9 cellular contexts compared by ENCODE assay signal in the genomic region with DNA sequence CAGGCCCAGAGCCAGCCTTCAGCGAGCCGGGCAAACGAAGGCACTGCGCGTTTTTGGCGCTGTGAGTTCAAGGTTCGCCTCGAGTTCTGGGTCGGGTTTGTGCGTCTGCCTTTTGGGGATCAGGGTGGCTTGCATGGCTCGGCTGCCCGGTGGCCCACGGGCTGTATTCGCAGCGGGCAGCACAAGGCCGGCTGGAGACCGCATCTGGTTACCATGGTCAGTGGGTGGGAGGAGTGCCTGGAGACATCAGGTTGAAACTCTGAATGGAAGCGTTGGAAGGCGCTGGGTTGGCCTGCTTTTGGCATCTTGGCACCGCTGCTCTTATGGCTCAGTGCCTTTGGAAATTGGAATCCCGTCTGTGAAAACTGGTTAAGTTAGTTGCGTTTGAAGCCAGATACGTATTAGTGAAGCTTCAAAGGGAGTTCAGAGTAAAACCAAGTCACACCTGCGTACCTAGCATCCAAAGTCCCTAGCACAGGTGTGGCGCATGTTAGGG. TPM values are rescaled to one million over a fixed set of nuclear protein-coding genes. Genes with fewer than 3 reads are reported as not detected.
DNase-seq lines count a peak whose midpoint lies in the region; ATAC-seq and TF ChIP-seq lines count a peak whose summit lies in the region.
"Had no signal": no experiment of that assay in that cellular context is flagged by ENCODE, and none has a peak within 500 bp of the region (broad histone marks: within the 10 kb centered on the region; RNA-seq: fewer than 3 reads in every experiment).

No MANE protein-coding gene starts in this region.

- H3K27me3 Mint-ChIP-seq in activated CD4-positive, alpha-beta T cell treated with anti-CD3 and anti-CD28 coated beads, Interleukin-2, amount 10 ng/mL, durations not matched to agents 7 days and 5 days, result peaks cover 78% of the 10 kb centered on the region
- H3K27me3 Mint-ChIP-seq in activated naive CD8-positive, alpha-beta T cell, result peaks cover 19% of the 10 kb centered on the region

- ATAC-seq in HG02938 (IDR thresholded peaks at IDR 0.05; ENCODE audit: unreplicated experiment), result no peak
- ATAC-seq in GM18909 (IDR thresholded peaks at IDR 0.05; ENCODE audit: poor library complexity, unreplicated experiment), result no peak

- H3K36me3 Mint-ChIP-seq in activated CD4-positive, alpha-beta T cell treated with anti-CD3 and anti-CD28 coated beads, Interleukin-2, amount 10 ng/mL, durations not matched to agents 7 days and 5 days (ENCODE audit: low read depth), result peaks cover 6% of the 10 kb centered on the region
- H3K36me3 Mint-ChIP-seq in activated naive CD8-positive, alpha-beta T cell, result peaks cover 3% of the 10 kb centered on the region

- peaks cover 9% of the 10 kb centered on the region for H3K4me1 ChIP-seq in suprapubic skin

- no peaks in the 10 kb centered on the region for H3K9me3 ChIP-seq in suprapubic skin

- H3K4me1 Mint-ChIP-seq in activated CD4-positive, alpha-beta T cell treated with anti-CD3 and anti-CD28 coated beads, Interleukin-2, amount 10 ng/mL, durations not matched to agents 7 days and 5 days, result peaks cover 11% of the 10 kb centered on the region
- peaks cover 9% of the 10 kb centered on the region for H3K4me1 Mint-ChIP-seq in activated naive CD8-positive, alpha-beta T cell (ENCODE audit: low read depth)

- CTCF ChIA-PET in activated CD4-positive, alpha-beta T cell treated with anti-CD3 and anti-CD28 coated beads, Interleukin-2, amount 10 ng/mL, durations not matched to agents 7 days and 5 days (lab: Charles Lee), result interaction anchor here (1.0 to 1.2 kb wide), 2 partner anchors 10 to 214 kb away, joined by 3 to 4 read pairs; no protein-coding TSS in a partner anchor

- H3K4me3 ChIP-seq in kidney epithelial cell (ENCODE audit: low read depth, low read length) (peak overlapping the region; percentile 55), suprapubic skin (peak overlapping the region; percentile 44)

- H3K9me3 Mint-ChIP-seq in activated CD4-positive, alpha-beta T cell treated with anti-CD3 and anti-CD28 coated beads, Interleukin-2, amount 10 ng/mL, durations not matched to agents 7 days and 5 days, result no peaks in the 10 kb centered on the region
- no peaks in the 10 kb centered on the region for H3K9me3 Mint-ChIP-seq in activated naive CD8-positive, alpha-beta T cell (ENCODE audit: low read depth)

- no peak overlapping the region for H3K27ac ChIP-seq in suprapubic skin

- POLR2A ChIA-PET in activated CD4-positive, alpha-beta T cell treated with anti-CD3 and anti-CD28 coated beads, Interleukin-2, amount 10 ng/mL, durations not matched to agents 7 days and 5 days (lab: Charles Lee), result no interaction called here

- peak overlapping the region; percentile 62 for H3K4me3 Mint-ChIP-seq in activated CD4-positive, alpha-beta T cell treated with anti-CD3 and anti-CD28 coated beads, Interleukin-2, amount 10 ng/mL, durations not matched to agents 7 days and 5 days
- H3K4me3 Mint-ChIP-seq in activated naive CD8-positive, alpha-beta T cell, result peak overlapping the region; percentile 82

- TF ChIP-seq EP300 in suprapubic skin (IDR thresholded peaks at IDR 0.05), result no peak

- TF ChIP-seq CTCF in kidney epithelial cell (IDR thresholded peaks at IDR 0.05; ENCODE audit: insufficient read depth, low read length, poor library complexity, severe bottlenecking), result no peak
- no peak for TF ChIP-seq CTCF in suprapubic skin (IDR thresholded peaks at IDR 0.05)

- TF ChIP-seq POLR2A in suprapubic skin (IDR thresholded peaks at IDR 0.05), result no peak

- DNase-seq in activated CD4-positive, alpha-beta T cell treated with anti-CD3 and anti-CD28 coated beads, Interleukin-2, amount 10 ng/mL, durations not matched to agents 7 days and 5 days, result no peak
- DNase-seq in activated CD4-positive, alpha-beta T cell treated with anti-CD3 and anti-CD28 coated beads, Interleukin-2, amount 50 U/mL, for 1 hour, result no peak
- DNase-seq in kidney epithelial cell (ENCODE audit: low read depth) (no peak), suprapubic skin (ENCODE audit: low spot score in 2 of 2) (no peak), kidney tubule cell (ENCODE audit: low spot score) (no peak)
- DNase-seq: NCI-H226 had no signal

- H3K36me3 ChIP-seq in kidney epithelial cell (ENCODE audit: control insufficient read depth, insufficient read depth, low read length), result no peaks in the 10 kb centered on the region
- no peaks in the 10 kb centered on the region for H3K36me3 ChIP-seq in suprapubic skin

- no peak overlapping the region for H3K27ac Mint-ChIP-seq in activated CD4-positive, alpha-beta T cell treated with anti-CD3 and anti-CD28 coated beads, Interleukin-2, amount 10 ng/mL, durations not matched to agents 7 days and 5 days
- no peak overlapping the region for H3K27ac Mint-ChIP-seq in activated naive CD8-positive, alpha-beta T cell

- H3K27me3 ChIP-seq in kidney epithelial cell (ENCODE audit: control insufficient read depth, insufficient read depth, low read length) (peaks cover 18% of the 10 kb centered on the region), suprapubic skin (peaks cover 37% of the 10 kb centered on the region)

- WGBS in suprapubic skin, result 30% methylated on average over 8 of the region's 25 CpGs

RNA-seq across cellular contexts. Expression of a gene that starts 0.6 kb away (rescaled TPM):
- total RNA-seq in activated CD4-positive, alpha-beta T cell treated with anti-CD3 and anti-CD28 coated beads, Interleukin-2, amount 10 ng/mL, durations not matched to agents 7 days and 5 days, result not detected
- total RNA-seq in kidney epithelial cell, result 0.17 and 2.0 TPM in 2 replicates
- total RNA-seq in suprapubic skin, result under 1 TPM in 1 of 4 donors, not detected in 3; 0.32 TPM

RNA-seq across cellular contexts. Expression of a gene that starts 50.9 kb away (rescaled TPM):
- total RNA-seq in activated CD4-positive, alpha-beta T cell treated with anti-CD3 and anti-CD28 coated beads, Interleukin-2, amount 10 ng/mL, durations not matched to agents 7 days and 5 days, result 1 to 10 TPM; 5.2 to 5.5 TPM
- total RNA-seq in kidney epithelial cell, result 10.6 and 16.1 TPM in 2 replicates
- 1 to 10 TPM; 5.2 to 9.3 (median 6.5) TPM for total RNA-seq in suprapubic skin
